In the genomic region with DNA sequence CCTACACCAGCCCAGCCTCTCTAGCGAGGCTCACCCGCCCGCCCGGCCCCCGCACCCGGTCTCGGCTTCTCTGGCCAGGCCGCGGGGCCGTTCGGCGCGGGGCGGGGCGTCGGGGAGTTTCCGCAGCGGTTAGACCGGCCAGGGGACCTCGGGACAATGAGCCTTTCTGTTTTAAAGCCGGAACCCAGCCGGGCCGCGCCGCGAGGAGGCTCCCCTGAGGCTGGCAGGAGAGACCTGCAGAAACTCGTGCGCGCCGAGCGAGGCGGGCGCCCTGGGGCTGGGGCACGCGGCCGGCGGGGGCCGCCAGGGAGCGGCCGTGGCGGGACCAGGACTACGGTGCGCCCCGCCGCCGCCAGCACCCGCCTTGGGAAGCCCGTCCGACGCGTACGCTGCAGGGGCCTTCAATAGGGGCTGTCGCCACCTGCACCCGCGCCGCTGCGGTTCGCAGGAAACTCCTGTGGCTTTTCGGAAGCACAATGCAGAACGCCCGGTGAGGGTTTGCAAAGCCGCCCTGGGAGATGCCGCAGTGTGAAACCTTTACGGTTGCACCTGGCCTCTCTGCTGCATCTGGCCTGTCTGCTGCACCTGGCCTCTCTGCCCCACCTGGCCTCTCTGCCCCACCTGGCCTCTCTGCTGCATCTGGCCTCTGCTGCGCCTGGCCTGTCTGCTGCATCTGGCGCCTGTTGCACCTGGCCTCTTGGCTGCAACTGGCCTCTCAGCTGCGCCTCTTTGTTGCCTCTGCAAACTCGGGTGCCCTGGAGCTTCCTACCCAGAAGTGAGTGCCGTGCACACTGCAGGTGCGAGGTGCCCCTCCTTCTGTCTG, we compare ENCODE assay signal across 7 cellular contexts.
A peak's percentile ranks its signal among the peaks of the same experiment; 100 is the strongest.
DNase-seq lines count a peak whose midpoint lies in the region; ATAC-seq and TF ChIP-seq lines count a peak whose summit lies in the region.

No MANE protein-coding gene starts in this region.

- H3K4me1 ChIP-seq in duodenal mucosa (ENCODE audit: control insufficient read depth in 1 of 2, insufficient read depth in 2 of 2, low read length in 2 of 2) = peaks cover 0 to 7% of the 10 kb centered on the region in 2 donors
- H3K4me1 ChIP-seq in lung (ENCODE audit: control insufficient read depth in 2 of 2, insufficient read depth in 2 of 2, low read length in 2 of 2) = peaks cover 0 to 10% of the 10 kb centered on the region in 2 donors

- peak overlapping the region; percentile 48 to 65 for H3K4me3 ChIP-seq in duodenal mucosa (ENCODE audit: low read depth in 1 of 2, low read length in 2 of 2)
- peak overlapping the region; percentile 41 for H3K4me3 ChIP-seq in lung

- ATAC-seq in GM18505 (IDR thresholded peaks at IDR 0.05; ENCODE audit: unreplicated experiment) (peak; percentile 78), HG02852 (IDR thresholded peaks at IDR 0.05; ENCODE audit: unreplicated experiment) (peak; percentile 69), lung (ENCODE audit: insufficient read depth, low FRiP score) (peak; percentile 71)

- 3 to 8% methylated on average over 67 to 70 of the region's 70 CpGs for WGBS in lung, 2 donors

- TF ChIP-seq CTCF in lung (IDR thresholded peaks at IDR 0.05; ENCODE audit: control extremely low read depth, extremely low read depth) = no peak

- H3K36me3 ChIP-seq in duodenal mucosa (ENCODE audit: control insufficient read depth in 1 of 2, insufficient read depth in 2 of 2, low read length in 2 of 2) (no peaks in the 10 kb centered on the region), lung (ENCODE audit: control insufficient read depth in 2 of 2, insufficient read depth in 2 of 2, low read length in 2 of 2) (no peaks in the 10 kb centered on the region)

- peak; percentile 32 to 53 for DNase-seq in NCI-H1930 (lab: John Stamatoyannopoulos, UW)
- DNase-seq in activated CD4-positive, alpha-beta T cell treated with anti-CD3 and anti-CD28 coated beads for 4 hours = peak; percentile 18 to 30
- peak; percentile 57 for DNase-seq in lung (ENCODE audit: low spot score)
- peak; percentile 22 to 36 for DNase-seq in stimulated activated CD8-positive, alpha-beta memory T cell treated with anti-CD3 and anti-CD28 coated beads, Interleukin-2, amount 100 ng/mL, for 48 hours (ENCODE audit: low read depth in 2 of 2)

- H3K9me3 ChIP-seq in duodenal mucosa (ENCODE audit: control insufficient read depth in 1 of 2, low read length in 2 of 2) = no peaks in the 10 kb centered on the region
- peaks cover 0 to 2% of the 10 kb centered on the region in 2 donors for H3K9me3 ChIP-seq in lung (ENCODE audit: control insufficient read depth in 2 of 2, insufficient read depth in 1 of 2, low read length in 1 of 2)

- H3K9ac ChIP-seq in duodenal mucosa (ENCODE audit: low read depth in 1 of 2, low read length in 2 of 2) = peak overlapping the region in 1 of 2 donors; percentile 47

- TF ChIP-seq POLR2A in GM18505 (IDR thresholded peaks at IDR 0.05; ENCODE audit: borderline replicate concordance, extremely low read depth, insufficient read depth, insufficient read length) = no peak

- H3K27ac ChIP-seq in duodenal mucosa (ENCODE audit: low read depth, low read length) (peak overlapping the region; percentile 13), lung (ENCODE audit: low read depth in 1 of 2, low read length in 1 of 2) (peak overlapping the region in 1 of 2 donors; percentile 10)

- no peaks in the 10 kb centered on the region for H3K27me3 ChIP-seq in duodenal mucosa (ENCODE audit: control insufficient read depth in 1 of 2, insufficient read depth in 2 of 2, low read length in 2 of 2)
- H3K27me3 ChIP-seq in lung (ENCODE audit: control insufficient read depth, insufficient read depth) = no peaks in the 10 kb centered on the region
